In the genomic region with DNA sequence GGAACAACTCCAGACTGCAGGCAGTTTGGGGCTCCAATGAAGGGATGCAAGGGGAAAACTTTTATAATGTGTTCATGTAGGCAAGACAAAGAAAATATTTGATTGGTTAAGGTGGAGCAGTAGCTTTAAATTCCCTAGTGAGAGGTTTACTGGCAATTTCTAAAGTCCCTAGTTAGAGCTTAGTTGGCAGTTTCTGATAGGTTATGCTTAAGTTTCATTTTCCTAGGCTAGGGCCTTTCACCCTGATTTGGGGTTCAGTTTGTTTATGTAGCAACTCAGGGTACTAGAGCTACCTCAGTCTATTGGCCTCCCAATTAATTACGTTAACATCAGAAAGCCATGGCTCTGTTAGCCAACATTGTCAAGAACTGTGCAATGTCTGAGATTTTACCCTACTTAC, we compare ENCODE assay signal across 17 cellular contexts. TPM values are rescaled to one million over a fixed set of nuclear protein-coding genes. Genes with fewer than 3 reads are reported as not detected.
DNase-seq lines count a peak whose midpoint lies in the region; ATAC-seq and TF ChIP-seq lines count a peak whose summit lies in the region.
"Had no signal": no experiment of that assay in that cellular context is flagged by ENCODE, and none has a peak within 500 bp of the region (broad histone marks: within the 10 kb centered on the region; RNA-seq: fewer than 3 reads in every experiment).

No MANE protein-coding gene starts in this region.

- intact Hi-C loops in natural killer cell (cut with micrococcal nuclease): no loop called here

- DNase-seq in T-helper 2 cell treated with Interferon-gamma antibody and Interleukin-4, amounts not matched to agents 5 μg/mL and 100 μg/mL, for 36 hours (ENCODE audit: low spot score): no peak
- no peak for DNase-seq in T-helper 2 cell
- DNase-seq in natural killer cell treated with Interleukin-12 subunit alpha and Interleukin-12 subunit beta and Interleukin-15 and Interleukin-18, amount 100 ng/mL, for 72 hours (ENCODE audit: low spot score): no peak
- no peak for DNase-seq in natural killer cell
- DNase-seq in activated CD4-positive, alpha-beta memory T cell treated with anti-CD3 and anti-CD28 coated beads, Interleukin-2, amount 10 ng/mL, durations not matched to agents 7 days and 5 days: no peak
- no peak for DNase-seq in SHP77 (lab: John Stamatoyannopoulos, UW)
- no peak for DNase-seq in occipital lobe (lab: John Stamatoyannopoulos, UW)
- DNase-seq in HK-2 (ENCODE audit: unreplicated experiment): no peak
- DNase-seq: CD8-positive, alpha-beta memory T cell; DND-41; KG1; NCI-H1092; NCI-H146; NCI-H2081 treated with DMSO at 0.1 percent for 48 hours; NCI-H524 treated with DMSO at 0.1 percent for 48 hours had no signal

- peak overlapping the region; percentile 10 for H3K27ac Mint-ChIP-seq in T-helper 2 cell treated with Interferon-gamma antibody and Interleukin-4, amounts not matched to agents 5 μg/mL and 100 μg/mL, for 36 hours
- H3K27ac Mint-ChIP-seq in natural killer cell treated with Interleukin-12 subunit alpha and Interleukin-12 subunit beta and Interleukin-15 and Interleukin-18, amount 100 ng/mL, for 72 hours: peak overlapping the region; percentile 67 to 73
- H3K27ac Mint-ChIP-seq in natural killer cell: no peak overlapping the region
- H3K27ac Mint-ChIP-seq in activated CD4-positive, alpha-beta memory T cell treated with anti-CD3 and anti-CD28 coated beads, Interleukin-2, amount 10 ng/mL, durations not matched to agents 7 days and 5 days: peak overlapping the region; percentile 86

- no peak overlapping the region for H3K4me3 Mint-ChIP-seq in T-helper 2 cell treated with Interferon-gamma antibody and Interleukin-4, amounts not matched to agents 5 μg/mL and 100 μg/mL, for 36 hours
- no peak overlapping the region for H3K4me3 Mint-ChIP-seq in natural killer cell treated with Interleukin-12 subunit alpha and Interleukin-12 subunit beta and Interleukin-15 and Interleukin-18, amount 100 ng/mL, for 72 hours
- H3K4me3 Mint-ChIP-seq in natural killer cell: no peak overlapping the region
- no peak overlapping the region for H3K4me3 Mint-ChIP-seq in activated CD4-positive, alpha-beta memory T cell treated with anti-CD3 and anti-CD28 coated beads, Interleukin-2, amount 10 ng/mL, durations not matched to agents 7 days and 5 days
- H3K4me3 Mint-ChIP-seq: CD8-positive, alpha-beta memory T cell had no signal

- peaks cover 4% of the 10 kb centered on the region for H3K36me3 Mint-ChIP-seq in T-helper 2 cell treated with Interferon-gamma antibody and Interleukin-4, amounts not matched to agents 5 μg/mL and 100 μg/mL, for 36 hours (ENCODE audit: low read depth)
- H3K36me3 Mint-ChIP-seq in natural killer cell treated with Interleukin-12 subunit alpha and Interleukin-12 subunit beta and Interleukin-15 and Interleukin-18, amount 100 ng/mL, for 72 hours: peaks cover 8% of the 10 kb centered on the region
- peaks cover 9% of the 10 kb centered on the region for H3K36me3 Mint-ChIP-seq in natural killer cell
- peaks cover 35% of the 10 kb centered on the region for H3K36me3 Mint-ChIP-seq in activated CD4-positive, alpha-beta memory T cell treated with anti-CD3 and anti-CD28 coated beads, Interleukin-2, amount 10 ng/mL, durations not matched to agents 7 days and 5 days (ENCODE audit: low read depth)

- H3K9me3 Mint-ChIP-seq in T-helper 2 cell treated with Interferon-gamma antibody and Interleukin-4, amounts not matched to agents 5 μg/mL and 100 μg/mL, for 36 hours: peaks cover 10% of the 10 kb centered on the region
- H3K9me3 Mint-ChIP-seq in natural killer cell treated with Interleukin-12 subunit alpha and Interleukin-12 subunit beta and Interleukin-15 and Interleukin-18, amount 100 ng/mL, for 72 hours: no peaks in the 10 kb centered on the region
- H3K9me3 Mint-ChIP-seq in natural killer cell: no peaks in the 10 kb centered on the region
- peaks cover 2% of the 10 kb centered on the region for H3K9me3 Mint-ChIP-seq in activated CD4-positive, alpha-beta memory T cell treated with anti-CD3 and anti-CD28 coated beads, Interleukin-2, amount 10 ng/mL, durations not matched to agents 7 days and 5 days
- H3K9me3 Mint-ChIP-seq: CD8-positive, alpha-beta memory T cell had no signal

- ATAC-seq in natural killer cell treated with Interleukin-12 subunit alpha and Interleukin-12 subunit beta and Interleukin-15 and Interleukin-18, amount 100 ng/mL, for 72 hours: no peak
- ATAC-seq in natural killer cell: no peak
- ATAC-seq: GM12878, HCT116 had no signal

- no peak for TF ChIP-seq CTCF in natural killer cell (IDR thresholded peaks at IDR 0.05)

- POLR2A ChIA-PET in activated CD4-positive, alpha-beta memory T cell treated with anti-CD3 and anti-CD28 coated beads, Interleukin-2, amount 10 ng/mL, durations not matched to agents 7 days and 5 days (lab: Charles Lee): interaction anchor here (0.9 to 2.0 kb wide), 2 partner anchors 14 to 177 kb away, joined by 3 to 23 read pairs; a partner anchor contains a TSS

- CTCF ChIA-PET in activated CD4-positive, alpha-beta memory T cell treated with anti-CD3 and anti-CD28 coated beads, Interleukin-2, amount 10 ng/mL, durations not matched to agents 7 days and 5 days (lab: Charles Lee): interaction anchor here (1.1 to 3.9 kb wide), 5 partner anchors 8 to 184 kb away, joined by 3 to 26 read pairs (median 5); a partner anchor contains a TSS

- peaks cover 20% of the 10 kb centered on the region for H3K27me3 Mint-ChIP-seq in T-helper 2 cell treated with Interferon-gamma antibody and Interleukin-4, amounts not matched to agents 5 μg/mL and 100 μg/mL, for 36 hours (ENCODE audit: low read depth)
- H3K27me3 Mint-ChIP-seq in natural killer cell treated with Interleukin-12 subunit alpha and Interleukin-12 subunit beta and Interleukin-15 and Interleukin-18, amount 100 ng/mL, for 72 hours: peaks cover 20 to 23% of the 10 kb centered on the region in 2 donors
- H3K27me3 Mint-ChIP-seq in natural killer cell (ENCODE audit: low read depth in 2 of 2): peaks cover 19 to 23% of the 10 kb centered on the region in 2 donors
- H3K27me3 Mint-ChIP-seq in activated CD4-positive, alpha-beta memory T cell treated with anti-CD3 and anti-CD28 coated beads, Interleukin-2, amount 10 ng/mL, durations not matched to agents 7 days and 5 days: peaks cover 20% of the 10 kb centered on the region

- H3K4me1 Mint-ChIP-seq in T-helper 2 cell treated with Interferon-gamma antibody and Interleukin-4, amounts not matched to agents 5 μg/mL and 100 μg/mL, for 36 hours (ENCODE audit: low read depth): peaks cover 20% of the 10 kb centered on the region
- peaks cover 12 to 13% of the 10 kb centered on the region in 2 donors for H3K4me1 Mint-ChIP-seq in natural killer cell treated with Interleukin-12 subunit alpha and Interleukin-12 subunit beta and Interleukin-15 and Interleukin-18, amount 100 ng/mL, for 72 hours (ENCODE audit: low read depth in 2 of 2)
- H3K4me1 Mint-ChIP-seq in natural killer cell: peaks cover 0 to 6% of the 10 kb centered on the region in 2 donors
- peaks cover 39% of the 10 kb centered on the region for H3K4me1 Mint-ChIP-seq in activated CD4-positive, alpha-beta memory T cell treated with anti-CD3 and anti-CD28 coated beads, Interleukin-2, amount 10 ng/mL, durations not matched to agents 7 days and 5 days

RNA-seq across cellular contexts. Expression of a gene that starts 14.6 kb away (rescaled TPM):
- 1 to 10 TPM; 1.0 to 2.2 TPM for total RNA-seq in natural killer cell treated with Interleukin-12 subunit alpha and Interleukin-12 subunit beta and Interleukin-15 and Interleukin-18, amount 100 ng/mL, for 72 hours
- total RNA-seq in natural killer cell: 1 to 10 TPM in 2 of 3 donors, under 1 TPM in 1; 0.85 to 1.9 (median 1.8) TPM
- 1 to 10 TPM; 3.7 to 5.0 TPM for total RNA-seq in activated CD4-positive, alpha-beta memory T cell treated with anti-CD3 and anti-CD28 coated beads, Interleukin-2, amount 10 ng/mL, durations not matched to agents 7 days and 5 days
- total RNA-seq in occipital lobe: 19.5 TPM

Comparison
In these comparisons a context has a peak if more than half of its experiments do, and no peak if none do; other contexts are left out.
1. H3K27ac Mint-ChIP-seq: peak in T-helper 2 cell treated with Interferon-gamma antibody and Interleukin-4, amounts not matched to agents 5 μg/mL and 100 μg/mL, for 36 hours (single experiment), natural killer cell treated with Interleukin-12 subunit alpha and Interleukin-12 subunit beta and Interleukin-15 and Interleukin-18, amount 100 ng/mL, for 72 hours (2 of 2) and activated CD4-positive, alpha-beta memory T cell treated with anti-CD3 and anti-CD28 coated beads, Interleukin-2, amount 10 ng/mL, durations not matched to agents 7 days and 5 days (single experiment); none in natural killer cell (0 of 2).